8 cellular contexts compared by ENCODE assay signal in the genomic region with DNA sequence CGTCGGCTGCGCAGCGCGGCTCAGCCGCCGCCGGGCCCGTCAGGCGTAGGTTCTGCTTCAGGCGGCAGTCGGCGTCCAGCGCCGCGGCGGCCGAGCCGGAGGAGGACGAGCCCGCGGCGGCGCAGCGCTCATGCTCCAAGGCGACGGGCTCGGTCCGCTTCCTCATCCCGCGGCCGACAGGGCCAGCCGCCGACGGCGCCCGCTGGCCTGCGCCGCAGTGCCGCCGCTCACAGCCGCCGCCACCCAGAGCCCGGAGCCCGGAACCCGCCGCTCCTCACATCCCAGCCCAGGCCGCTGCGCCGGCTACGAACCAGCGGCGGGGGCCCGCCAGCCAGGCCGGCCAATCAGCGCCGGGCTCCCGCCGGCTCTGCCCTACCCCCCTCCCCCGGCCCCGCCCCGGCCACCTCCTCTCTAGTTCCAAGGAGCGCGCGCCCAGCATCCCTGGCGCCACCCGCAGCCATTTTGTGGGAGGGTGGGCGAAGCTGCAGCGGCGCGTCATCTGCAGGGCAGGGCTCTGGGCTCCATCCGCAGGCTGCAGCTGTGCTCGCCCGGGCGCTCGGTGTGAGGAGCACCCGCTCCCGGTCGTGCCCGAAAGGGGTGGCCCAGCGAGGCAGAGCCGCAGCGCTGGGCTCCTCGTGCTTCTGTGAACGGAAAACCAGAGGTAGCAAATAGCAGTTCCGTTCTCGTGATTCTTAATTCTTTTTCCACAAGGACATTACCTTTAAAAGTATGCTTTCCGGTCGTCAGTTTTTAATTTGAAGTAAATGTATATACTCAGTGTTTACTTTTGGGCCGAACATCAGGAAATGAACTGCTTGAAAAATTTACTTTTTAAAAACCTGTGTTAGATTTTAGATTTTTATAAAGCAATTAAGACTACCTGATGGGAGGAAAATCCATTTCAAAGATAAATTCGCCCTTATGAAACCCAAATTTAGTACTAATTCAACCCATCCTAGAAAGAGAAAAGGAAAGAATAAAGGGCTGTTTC. TPM values are rescaled to one million over a fixed set of nuclear protein-coding genes. Genes with fewer than 3 reads are reported as not detected.
DNase-seq lines count a peak whose midpoint lies in the region; ATAC-seq and TF ChIP-seq lines count a peak whose summit lies in the region.

ABHD12 (minus strand) TSS at position 298 of the 991 bp plus-strand sequence; CDS start at position 166, 132 bp downstream.

- H3K79me2 ChIP-seq in SU-DHL-6 (ENCODE audit: insufficient read depth, low read length) = peaks cover 3% of the 10 kb centered on the region; the same call in 1 of the 2 replicates

- TF ChIP-seq CTCF in GM12875 (IDR thresholded peaks at IDR 0.05; ENCODE audit: borderline replicate concordance, insufficient read depth, low read depth, low read length) (no peak), SU-DHL-6 (IDR thresholded peaks at IDR 0.05; ENCODE audit: insufficient read depth, low read length, poor library complexity, severe bottlenecking) (no peak), ovary (IDR thresholded peaks at IDR 0.05) (peak in 1 of 3 donors; percentile 11)

- POLR2A ChIA-PET in activated naive CD8-positive, alpha-beta T cell treated with anti-CD3 and anti-CD28 coated beads, Interleukin-2, amount 10 ng/mL, durations not matched to agents 7 days and 5 days (lab: Charles Lee) = interaction anchor here (0.6 to 2.1 kb wide), 5 partner anchors 8 to 333 kb away, joined by 3 to 19 read pairs (median 5); partner anchors contain the start of genes ACSS1, GINS1 and PYGB

- H3K4me3 Mint-ChIP-seq in activated naive CD8-positive, alpha-beta T cell treated with anti-CD3 and anti-CD28 coated beads, Interleukin-2, amount 10 ng/mL, durations not matched to agents 7 days and 5 days = peak within 1 kb of the TSS; percentile 89

- ATAC-seq in HG02763 (IDR thresholded peaks at IDR 0.05; ENCODE audit: unreplicated experiment) (peak; percentile 88), Right ventricle myocardium inferior (peak; percentile 99)
- peak; percentile 93 for ATAC-seq in activated naive CD8-positive, alpha-beta T cell treated with anti-CD3 and anti-CD28 coated beads, Interleukin-2, amount 10 ng/mL, durations not matched to agents 7 days and 5 days (ENCODE audit: low read depth)

- H3K9me2 ChIP-seq in SU-DHL-6 (replicated peaks; ENCODE audit: insufficient read depth, low read length) = no peaks in the 10 kb centered on the region

- H3K9me3 Mint-ChIP-seq in activated naive CD8-positive, alpha-beta T cell treated with anti-CD3 and anti-CD28 coated beads, Interleukin-2, amount 10 ng/mL, durations not matched to agents 7 days and 5 days = no peaks in the 10 kb centered on the region

- no peaks in the 10 kb centered on the region for H4K20me1 ChIP-seq in SU-DHL-6 (ENCODE audit: low read depth, low read length)

- no peak for TF ChIP-seq EP300 in ovary (IDR thresholded peaks at IDR 0.05)

- H2AFZ ChIP-seq in SU-DHL-6 (ENCODE audit: low read depth, low read length, severe bottlenecking) = peak within 1 kb of the TSS; percentile 94

- 0 to 1% (median 0%) methylated on average over 49 to 91 of the region's 91 CpGs for WGBS in ovary, 3 donors
- WGBS in thymus = under 1% methylated on average over 91 of the region's 91 CpGs

- H3K27ac ChIP-seq in SU-DHL-6 (ENCODE audit: low read depth, low read length) (peak within 1 kb of the TSS; percentile 48), ovary (peak within 1 kb of the TSS; percentile 59 to 90), thymus (ENCODE audit: low read depth) (peak within 1 kb of the TSS; percentile 88)

- H3K36me3 ChIP-seq in SU-DHL-6 (ENCODE audit: low read length) (no peaks in the 10 kb centered on the region), ovary (no peaks in the 10 kb centered on the region), thymus (ENCODE audit: control insufficient read depth, insufficient read depth) (no peaks in the 10 kb centered on the region)

- H3K9ac ChIP-seq in SU-DHL-6 (ENCODE audit: low read length) = peak within 1 kb of the TSS; percentile 79

- H3K36me3 Mint-ChIP-seq in activated naive CD8-positive, alpha-beta T cell treated with anti-CD3 and anti-CD28 coated beads, Interleukin-2, amount 10 ng/mL, durations not matched to agents 7 days and 5 days = peaks cover 7% of the 10 kb centered on the region

- peak within 1 kb of the TSS; percentile 92 for H3K27ac Mint-ChIP-seq in activated naive CD8-positive, alpha-beta T cell treated with anti-CD3 and anti-CD28 coated beads, Interleukin-2, amount 10 ng/mL, durations not matched to agents 7 days and 5 days

- peaks cover 9% of the 10 kb centered on the region for H3K4me1 Mint-ChIP-seq in activated naive CD8-positive, alpha-beta T cell treated with anti-CD3 and anti-CD28 coated beads, Interleukin-2, amount 10 ng/mL, durations not matched to agents 7 days and 5 days

- peak within 1 kb of the TSS; percentile 93 for H3K4me3 ChIP-seq in GM12875 (ENCODE audit: low read depth, low read length)
- peak within 1 kb of the TSS; percentile 73 for H3K4me3 ChIP-seq in SU-DHL-6 (ENCODE audit: insufficient read depth, low read length, poor library complexity, severe bottlenecking)
- H3K4me3 ChIP-seq in ovary = peak within 1 kb of the TSS; percentile 81
- peak within 1 kb of the TSS; percentile 87 for H3K4me3 ChIP-seq in thymus (ENCODE audit: low read length)

- H3K27me3 ChIP-seq in SU-DHL-6 (ENCODE audit: low read length) = no peaks in the 10 kb centered on the region
- H3K27me3 ChIP-seq in ovary = no peaks in the 10 kb centered on the region
- no peaks in the 10 kb centered on the region for H3K27me3 ChIP-seq in thymus (ENCODE audit: control insufficient read depth, insufficient read depth)

- peak within 1 kb of the TSS; percentile 96 for H3K4me2 ChIP-seq in SU-DHL-6 (ENCODE audit: low read depth, low read length, poor library complexity, severe bottlenecking)

- TF ChIP-seq POLR2A in ovary (IDR thresholded peaks at IDR 0.05) = peak; percentile 25

- peak; percentile 87 to 98 (median 98) for DNase-seq in NCI-H1417 (lab: John Stamatoyannopoulos, UW)
- DNase-seq in activated naive CD8-positive, alpha-beta T cell treated with anti-CD3 and anti-CD28 coated beads, Interleukin-2, amount 10 ng/mL, durations not matched to agents 7 days and 5 days = peak; percentile 94
- DNase-seq in Right ventricle myocardium inferior (ENCODE audit: missing footprints) = peak; percentile 98
- DNase-seq in ovary = peak; percentile 93 to 96 (median 94)

- H3K4me1 ChIP-seq in ovary (ENCODE audit: insufficient read depth) (peaks cover 3% of the 10 kb centered on the region), thymus (ENCODE audit: control insufficient read depth, insufficient read depth, low read length) (peaks cover 13% of the 10 kb centered on the region)

- no peaks in the 10 kb centered on the region for H3K9me3 ChIP-seq in SU-DHL-6 (ENCODE audit: insufficient read depth, low read length)
- no peaks in the 10 kb centered on the region for H3K9me3 ChIP-seq in ovary
- H3K9me3 ChIP-seq in thymus (ENCODE audit: control insufficient read depth) = no peaks in the 10 kb centered on the region

- intact Hi-C loops in Right ventricle myocardium inferior (cut with DNase I) (loop anchor here (2.0 to 5.0 kb wide), 4 partner anchors 134 to 398 kb away; partner anchors contain the start of genes APMAP and ENTPD6), ovary (cut with DNase I) (loop anchor here (2.0 to 10.0 kb wide), 7 partner anchors 79 to 398 kb away; partner anchors contain the start of genes ENTPD6 (in 3 of the 4), ACSS1 (in 1 of the 4) and APMAP (in 1 of the 4))

- peaks cover 4% of the 10 kb centered on the region for H3K27me3 Mint-ChIP-seq in activated naive CD8-positive, alpha-beta T cell treated with anti-CD3 and anti-CD28 coated beads, Interleukin-2, amount 10 ng/mL, durations not matched to agents 7 days and 5 days

- H3F3A ChIP-seq in SU-DHL-6 (ENCODE audit: insufficient read depth) = peaks cover 4% of the 10 kb centered on the region; the same call in 1 of the 2 replicates

RNA-seq across cellular contexts. Expression of gene ABHD12, which starts in this region (rescaled TPM):
- 10 to 100 TPM; 26.5 to 27.3 TPM for total RNA-seq in activated naive CD8-positive, alpha-beta T cell treated with anti-CD3 and anti-CD28 coated beads, Interleukin-2, amount 10 ng/mL, durations not matched to agents 7 days and 5 days
- total RNA-seq in Right ventricle myocardium inferior (23.3 TPM), ovary (10 to 100 TPM; 15.0 to 46.9 (median 37.6) TPM)
- polyA plus RNA-seq in ovary (10 to 100 TPM; 29.8 to 87.6 TPM), thymus (28.8 TPM)

Comparison
In these comparisons a context has a peak if more than half of its experiments do, and no peak if none do; other contexts are left out.
1. Peak in every context shown above with its lines: DNase-seq, ATAC-seq, H3K4me3 ChIP-seq and H3K27ac ChIP-seq.